1 cellular context compared by ENCODE assay signal in genomic region chr3:123584988-123585937, GRCh38.
TF ChIP-seq lines count a peak whose summit lies in the region.

A gene with protein sequence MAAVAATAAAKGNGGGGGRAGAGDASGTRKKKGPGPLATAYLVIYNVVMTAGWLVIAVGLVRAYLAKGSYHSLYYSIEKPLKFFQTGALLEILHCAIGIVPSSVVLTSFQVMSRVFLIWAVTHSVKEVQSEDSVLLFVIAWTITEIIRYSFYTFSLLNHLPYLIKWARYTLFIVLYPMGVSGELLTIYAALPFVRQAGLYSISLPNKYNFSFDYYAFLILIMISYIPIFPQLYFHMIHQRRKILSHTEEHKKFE (minus strand): TSS chr3:123585053. CDS start chr3:123585027, 26 bp downstream.

TF ChIP-seq in K562, 482 proteins besides CTCF, POLR2A, EP300 and RAD21 (continued from another document and continues in another):
- no peak for TF ChIP-seq SFPQ (IDR thresholded peaks at IDR 0.05; ENCODE audit: low read depth, low read length)
- peak in 1 of 3 experiments; percentile 79; a peak in 2 of 6 replicates for TF ChIP-seq ZBTB11 (CRISPR knock-in tag; IDR thresholded peaks at IDR 0.05)
- TF ChIP-seq ZNF253 (CRISPR knock-in tag; conservative IDR thresholded peaks at IDR 0.05): no peak
- no peak for TF ChIP-seq CGGBP1 (CRISPR knock-in tag; IDR thresholded peaks at IDR 0.05)
- TF ChIP-seq FOXA3 (CRISPR knock-in tag; conservative IDR thresholded peaks at IDR 0.05 in 1 of 2, IDR thresholded peaks at IDR 0.05 in 1 of 2): no peak
- TF ChIP-seq NELFE (IDR thresholded peaks at IDR 0.05; ENCODE audit: insufficient read depth, insufficient read length): no peak
- TF ChIP-seq BRD4 (IDR thresholded peaks at IDR 0.05): no peak; the same call in 1 of the 2 replicates
- TF ChIP-seq HIVEP1 (CRISPR knock-in tag; IDR thresholded peaks at IDR 0.05): no peak
- TF ChIP-seq ZKSCAN8 (CRISPR knock-in tag; IDR thresholded peaks at IDR 0.05): no peak
- no peak for TF ChIP-seq ZNF449 (CRISPR knock-in tag; IDR thresholded peaks at IDR 0.05)
- no peak for TF ChIP-seq GTF2A2 (tag; IDR thresholded peaks at IDR 0.05)
- no peak for TF ChIP-seq PHTF2 (CRISPR knock-in tag; IDR thresholded peaks at IDR 0.05)
- no peak for TF ChIP-seq SIRT6 (IDR thresholded peaks at IDR 0.05; ENCODE audit: low read depth, low read length)
- TF ChIP-seq SOX6 (IDR thresholded peaks at IDR 0.05): peak; percentile 24; the same call in 1 of the 2 replicates
- TF ChIP-seq, protein P1, sequence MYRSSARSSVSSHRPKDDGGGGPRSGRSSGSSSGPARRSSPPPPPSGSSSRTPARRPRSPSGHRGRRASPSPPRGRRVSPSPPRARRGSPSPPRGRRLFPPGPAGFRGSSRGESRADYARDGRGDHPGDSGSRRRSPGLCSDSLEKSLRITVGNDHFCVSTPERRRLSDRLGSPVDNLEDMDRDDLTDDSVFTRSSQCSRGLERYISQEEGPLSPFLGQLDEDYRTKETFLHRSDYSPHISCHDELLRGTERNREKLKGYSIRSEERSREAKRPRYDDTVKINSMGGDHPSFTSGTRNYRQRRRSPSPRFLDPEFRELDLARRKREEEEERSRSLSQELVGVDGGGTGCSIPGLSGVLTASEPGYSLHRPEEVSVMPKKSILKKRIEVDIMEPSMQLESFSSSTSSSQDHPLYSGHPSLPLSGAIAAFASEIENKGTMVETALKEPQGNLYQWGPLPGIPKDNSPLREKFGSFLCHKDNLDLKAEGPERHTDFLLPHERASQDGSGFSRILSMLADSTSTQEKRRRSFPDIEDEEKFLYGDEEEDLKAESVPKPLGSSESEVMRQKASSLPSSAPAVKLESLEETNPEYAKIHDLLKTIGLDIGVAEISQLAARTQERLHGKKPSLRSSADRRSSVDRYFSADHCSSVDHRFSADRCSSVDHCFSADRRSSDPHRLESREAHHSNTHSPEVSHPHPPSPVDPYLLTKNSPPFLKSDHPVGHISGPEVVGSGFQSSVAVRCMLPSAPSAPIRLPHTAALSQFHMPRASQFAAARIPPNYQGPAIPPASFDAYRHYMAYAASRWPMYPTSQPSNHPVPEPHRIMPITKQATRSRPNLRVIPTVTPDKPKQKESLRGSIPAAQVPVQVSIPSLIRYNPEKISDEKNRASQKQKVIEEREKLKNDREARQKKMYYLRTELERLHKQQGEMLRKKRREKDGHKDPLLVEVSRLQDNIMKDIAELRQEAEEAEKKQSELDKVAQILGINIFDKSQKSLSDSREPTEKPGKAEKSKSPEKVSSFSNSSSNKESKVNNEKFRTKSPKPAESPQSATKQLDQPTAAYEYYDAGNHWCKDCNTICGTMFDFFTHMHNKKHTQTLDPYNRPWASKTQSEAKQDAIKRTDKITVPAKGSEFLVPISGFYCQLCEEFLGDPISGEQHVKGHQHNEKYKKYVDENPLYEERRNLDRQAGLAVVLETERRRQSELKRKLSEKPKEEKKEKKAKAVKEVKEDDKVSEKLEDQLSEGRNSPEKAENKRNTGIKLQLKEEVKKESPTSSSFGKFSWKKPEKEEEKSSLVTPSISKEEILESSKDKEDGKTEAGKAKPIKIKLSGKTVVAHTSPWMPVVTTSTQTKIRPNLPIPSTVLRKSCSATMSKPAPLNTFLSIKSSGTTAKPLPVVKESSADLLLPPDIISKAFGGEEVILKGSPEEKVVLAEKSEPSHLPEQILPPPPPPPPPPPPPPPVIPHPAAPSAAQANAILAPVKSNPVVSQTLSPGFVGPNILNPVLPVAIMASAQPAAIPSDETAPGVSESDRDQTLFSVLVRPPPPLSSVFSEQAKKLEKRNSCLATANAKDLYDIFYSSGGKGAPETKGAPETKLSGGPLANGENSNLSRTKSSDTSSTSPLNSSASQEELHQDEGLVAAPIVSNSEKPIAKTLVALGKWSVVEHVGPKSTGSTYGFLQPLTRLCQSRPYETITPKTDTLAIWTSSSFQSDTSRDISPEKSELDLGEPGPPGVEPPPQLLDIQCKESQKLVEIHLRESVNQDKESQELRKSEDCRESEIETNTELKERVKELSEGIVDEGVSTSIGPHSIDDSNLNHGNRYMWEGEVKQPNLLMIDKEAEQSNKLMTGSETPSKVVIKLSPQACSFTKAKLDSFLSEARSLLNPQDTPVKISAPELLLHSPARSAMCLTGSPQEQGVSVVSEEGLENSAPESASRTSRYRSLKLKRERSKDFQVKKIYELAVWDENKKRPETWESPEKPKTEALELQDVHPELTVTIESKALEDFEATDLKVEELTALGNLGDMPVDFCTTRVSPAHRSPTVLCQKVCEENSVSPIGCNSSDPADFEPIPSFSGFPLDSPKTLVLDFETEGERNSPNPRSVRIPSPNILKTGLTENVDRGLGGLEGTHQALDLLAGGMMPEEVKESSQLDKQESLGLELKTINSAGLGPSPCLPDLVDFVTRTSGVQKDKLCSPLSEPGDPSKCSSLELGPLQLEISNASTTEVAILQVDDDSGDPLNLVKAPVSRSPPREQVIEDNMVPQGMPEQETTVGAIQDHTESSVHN (IDR thresholded peaks at IDR 0.05; ENCODE audit: borderline replicate concordance in 1 of 2, low read depth in 1 of 2): peak in 1 of 2 experiments; percentile 46; a peak in 1 of 4 replicates
- no peak for TF ChIP-seq BDP1 (IDR thresholded peaks at IDR 0.05; ENCODE audit: insufficient read depth, insufficient read length)
- no peak for TF ChIP-seq ETS2 (tag; IDR thresholded peaks at IDR 0.05; ENCODE audit: borderline replicate concordance, poor library complexity, severe bottlenecking)
- no peak for TF ChIP-seq IRF9 (tag; IDR thresholded peaks at IDR 0.05)
- TF ChIP-seq ZNF282 (CRISPR knock-in tag; IDR thresholded peaks at IDR 0.05): no peak
- peak; percentile 89 for TF ChIP-seq EHMT2 (IDR thresholded peaks at IDR 0.05)
- no peak for TF ChIP-seq ATF3 (IDR thresholded peaks at IDR 0.05)
- TF ChIP-seq ATF3 (CRISPR knock-in tag; conservative IDR thresholded peaks at IDR 0.05): no peak
